Comparison of ENCODE assay signal across 11 cellular contexts in the genomic region with DNA sequence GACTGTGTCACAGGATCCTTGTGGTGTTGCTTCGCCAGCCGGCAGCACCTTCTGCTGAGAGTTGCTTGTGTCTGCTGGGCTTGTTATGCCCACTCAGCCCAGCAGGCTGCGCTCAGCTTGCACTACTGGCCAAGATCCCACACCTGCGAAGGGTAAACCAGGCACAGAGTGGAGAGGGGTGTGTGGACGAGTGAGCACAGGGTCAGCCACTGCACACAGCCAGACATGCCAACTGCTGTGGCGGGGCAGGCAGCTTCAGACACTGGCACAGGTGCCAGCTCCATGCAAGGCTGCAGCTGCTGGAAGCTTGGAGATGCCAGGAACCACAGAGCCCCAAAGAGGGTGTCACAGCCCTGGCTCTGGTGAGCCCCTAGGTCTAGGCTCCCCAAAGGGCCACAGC.
DNase-seq lines count a peak whose midpoint lies in the region; ATAC-seq and TF ChIP-seq lines count a peak whose summit lies in the region.
"Had no signal": no experiment of that assay in that cellular context is flagged by ENCODE, and none has a peak within 500 bp of the region (broad histone marks: within the 10 kb centered on the region; RNA-seq: fewer than 3 reads in every experiment).

No MANE protein-coding gene starts in this region.

- no peak overlapping the region for H3K4me3 Mint-ChIP-seq in osteocyte (ENCODE audit: unreplicated experiment)
- H3K4me3 Mint-ChIP-seq: activated T-helper 1 cell treated with anti-CD3 and anti-CD28 coated beads, Interleukin-12 subunit alpha, Interleukin-12 subunit beta, Interleukin-2, Interleukin-4 antibody, amounts not matched to agents 30 ng/mL and 10 ng/mL and 1 ng/mL, durations not matched to agents 14 hours and 24 hours and 36 hours had no signal

- H3K4me3 ChIP-seq in choroid plexus epithelial cell (ENCODE audit: low read depth, low read length) = no peak overlapping the region
- H3K4me3 ChIP-seq: lung, suprapubic skin had no signal

- no peaks in the 10 kb centered on the region for H3K27me3 Mint-ChIP-seq in osteocyte (ENCODE audit: unreplicated experiment)

- no peak for DNase-seq in choroid plexus epithelial cell (ENCODE audit: low read depth)
- no peak for DNase-seq in osteocyte (ENCODE audit: extremely low spot score, unreplicated experiment)
- DNase-seq in HCEC 1CT = no peak

- no peaks in the 10 kb centered on the region for H3K9me3 Mint-ChIP-seq in osteocyte (ENCODE audit: unreplicated experiment)
- H3K9me3 Mint-ChIP-seq: activated T-helper 1 cell treated with anti-CD3 and anti-CD28 coated beads, Interleukin-12 subunit alpha, Interleukin-12 subunit beta, Interleukin-2, Interleukin-4 antibody, amounts not matched to agents 30 ng/mL and 10 ng/mL and 1 ng/mL, durations not matched to agents 14 hours and 24 hours and 36 hours had no signal

- ATAC-seq in HG02588 (IDR thresholded peaks at IDR 0.05; ENCODE audit: unreplicated experiment) (no peak), GM21723 (IDR thresholded peaks at IDR 0.05; ENCODE audit: unreplicated experiment) (no peak), HG02970 (IDR thresholded peaks at IDR 0.05; ENCODE audit: low FRiP score, unreplicated experiment) (no peak)

- H3K27ac Mint-ChIP-seq in osteocyte (ENCODE audit: unreplicated experiment) = no peak overlapping the region
- H3K27ac Mint-ChIP-seq: activated T-helper 1 cell treated with anti-CD3 and anti-CD28 coated beads, Interleukin-12 subunit alpha, Interleukin-12 subunit beta, Interleukin-2, Interleukin-4 antibody, amounts not matched to agents 30 ng/mL and 10 ng/mL and 1 ng/mL, durations not matched to agents 14 hours and 24 hours and 36 hours had no signal

- peaks cover 27% of the 10 kb centered on the region for H3K4me1 Mint-ChIP-seq in osteocyte (ENCODE audit: unreplicated experiment)

- TF ChIP-seq CTCF in GM12872 (IDR thresholded peaks at IDR 0.05; ENCODE audit: insufficient read depth, low read depth, low read length) (peak; percentile 72), LNCAP (IDR thresholded peaks at IDR 0.05) (peak; percentile 88), choroid plexus epithelial cell (conservative IDR thresholded peaks at IDR 0.05; ENCODE audit: low read depth, low read length) (peak; percentile 42), osteocyte (IDR thresholded peaks at IDR 0.05) (peak; percentile 14)

- no peaks in the 10 kb centered on the region for H3K36me3 Mint-ChIP-seq in osteocyte (ENCODE audit: unreplicated experiment)

Comparison
In these comparisons a context has a peak if more than half of its experiments do, and no peak if none do; other contexts are left out.
1. CTCF ChIP-seq: peak in every context shown above with its lines; median percentile 88 in LNCAP; 72 in GM12872; 42 in choroid plexus epithelial cell; 14 in osteocyte.